ENCODE assay signal across 24 cellular contexts in genomic region chr6:142404751-142405150, GRCh38.
"Had no signal": no experiment of that assay in that cellular context is flagged by ENCODE, and none has a peak within 500 bp of the region (broad histone marks: within the 10 kb centered on the region; RNA-seq: fewer than 3 reads in every experiment).

No MANE protein-coding gene starts in this region.

- H3K4me1 Mint-ChIP-seq: stimulated activated effector memory CD8-positive, alpha-beta T cell treated with anti-CD3 and anti-CD28 coated beads, Interleukin-12 subunit alpha, Interleukin-12 subunit beta, amount 100 ng/mL, for 72 hours had no signal

- H3K4me3 Mint-ChIP-seq: effector memory CD8-positive, alpha-beta T cell; naive thymus-derived CD4-positive, alpha-beta T cell; nephron; stimulated activated effector memory CD8-positive, alpha-beta T cell treated with anti-CD3 and anti-CD28 coated beads, Interleukin-12 subunit alpha, Interleukin-12 subunit beta, amount 100 ng/mL, for 72 hours; type B pancreatic cell had no signal

- H3K9me3 ChIP-seq: gastrocnemius medialis, left lung, ovary, testis, tibial artery had no signal

- FAIRE-seq: endometrium, kidney had no signal

- ATAC-seq: effector memory CD8-positive, alpha-beta T cell; gastrocnemius medialis; left lung; naive thymus-derived CD4-positive, alpha-beta T cell; sciatic nerve; stimulated activated effector memory CD8-positive, alpha-beta T cell treated with anti-CD3 and anti-CD28 coated beads, Interleukin-12 subunit alpha, Interleukin-12 subunit beta, amount 100 ng/mL, for 72 hours; stimulated activated naive CD8-positive, alpha-beta T cell treated with anti-CD3 and anti-CD28 coated beads, Interleukin-15, Interleukin-2, amounts not matched to agents 100 U/mL and 50 U/mL, for 24 hours had no signal

- H3K27me3 ChIP-seq: gastrocnemius medialis, left lung, ovary, testis, tibial artery had no signal

- H3K27ac ChIP-seq: coronary artery, gastrocnemius medialis, left lung, ovary, testis, tibial artery had no signal

- H3K36me3 ChIP-seq: gastrocnemius medialis, left lung, ovary, tibial artery had no signal

- H3K9me3 Mint-ChIP-seq: effector memory CD8-positive, alpha-beta T cell; nephron; stimulated activated effector memory CD8-positive, alpha-beta T cell treated with anti-CD3 and anti-CD28 coated beads, Interleukin-12 subunit alpha, Interleukin-12 subunit beta, amount 100 ng/mL, for 72 hours; type B pancreatic cell had no signal

- H3K27ac Mint-ChIP-seq: effector memory CD8-positive, alpha-beta T cell; nephron; stimulated activated effector memory CD8-positive, alpha-beta T cell treated with anti-CD3 and anti-CD28 coated beads, Interleukin-12 subunit alpha, Interleukin-12 subunit beta, amount 100 ng/mL, for 72 hours; type B pancreatic cell had no signal

- H3K4me1 ChIP-seq: gastrocnemius medialis, left lung, tibial artery had no signal

- H3K4me2 ChIP-seq: smooth muscle cell had no signal

- H3K4me3 ChIP-seq: coronary artery, gastrocnemius medialis, left lung, ovary, smooth muscle cell, testis, tibial artery had no signal

- H3K27me3 Mint-ChIP-seq: type B pancreatic cell had no signal

- H3K36me3 Mint-ChIP-seq: naive thymus-derived CD4-positive, alpha-beta T cell; stimulated activated effector memory CD8-positive, alpha-beta T cell treated with anti-CD3 and anti-CD28 coated beads, Interleukin-12 subunit alpha, Interleukin-12 subunit beta, amount 100 ng/mL, for 72 hours had no signal

- DNase-seq: effector memory CD8-positive, alpha-beta T cell; gastrocnemius medialis; head of caudate nucleus; kidney; left lung; mesenchymal stem cell; midbrain; naive thymus-derived CD4-positive, alpha-beta T cell; occipital lobe; ovary; stimulated activated CD4-positive, alpha-beta T cell treated with anti-CD3 and anti-CD28 coated beads, Interleukin-12 subunit alpha, Interleukin-12 subunit beta, amount 100 ng/mL, for 4 hours; stimulated activated CD4-positive, alpha-beta T cell treated with anti-CD3 and anti-CD28 coated beads, Interleukin-1b, Interleukin-23, amount 100 ng/mL, for 48 hours; stimulated activated CD4-positive, alpha-beta T cell treated with anti-CD3 and anti-CD28 coated beads, Interleukin-4, amount 100 ng/mL, for 24 hours; stimulated activated naive CD8-positive, alpha-beta T cell treated with anti-CD3 and anti-CD28 coated beads, Interleukin-15, Interleukin-2, amounts not matched to agents 100 U/mL and 50 U/mL, for 24 hours; substantia nigra; testis; tibial artery had no signal
